Comparison of ENCODE assay signal across 1 cellular context in genomic region chr19:38975214-38975860, GRCh38.
TF ChIP-seq lines count a peak whose summit lies in the region.

Gene FBXO17 (minus strand): TSS chr19:38975742. CDS start chr19:38950319, 25,423 bp downstream.

TF ChIP-seq in HepG2, 621 proteins besides CTCF, POLR2A, EP300 and RAD21 (continued from another document and continues in another):
- TF ChIP-seq REST (IDR thresholded peaks at IDR 0.05; ENCODE audit: borderline replicate concordance in 1 of 2, low read depth in 1 of 2, low read length in 2 of 2): no peak
- TF ChIP-seq ATF5 (CRISPR knock-in tag; IDR thresholded peaks at IDR 0.05; ENCODE audit: low read depth): no peak
- TF ChIP-seq HMG20A (CRISPR knock-in tag; IDR thresholded peaks at IDR 0.05; ENCODE audit: borderline replicate concordance): no peak
- no peak for TF ChIP-seq GZF1 (CRISPR knock-in tag; IDR thresholded peaks at IDR 0.05)
- no peak for TF ChIP-seq PAWR (CRISPR knock-in tag; IDR thresholded peaks at IDR 0.05; ENCODE audit: borderline replicate concordance)
- TF ChIP-seq ZKSCAN1 (IDR thresholded peaks at IDR 0.05; ENCODE audit: low read length): no peak
- no peak for TF ChIP-seq PAF1 (CRISPR knock-in tag; IDR thresholded peaks at IDR 0.05)
- TF ChIP-seq PRMT3 (CRISPR knock-in tag; IDR thresholded peaks at IDR 0.05; ENCODE audit: borderline replicate concordance, low read depth): no peak
- TF ChIP-seq RBM39 (IDR thresholded peaks at IDR 0.05; ENCODE audit: low read depth, low read length, poor library complexity, severe bottlenecking): peak; percentile 70
- no peak for TF ChIP-seq U2AF1 (optimal IDR thresholded peaks at IDR 0.05; ENCODE audit: low read depth, low read length)
- TF ChIP-seq HBP1 (CRISPR knock-in tag; IDR thresholded peaks at IDR 0.05; ENCODE audit: low read depth): no peak
- 0 out of 2 replicates have a peak, but pooled peaks have one; percentile 58 for TF ChIP-seq ZNF280B (CRISPR knock-in tag; IDR thresholded peaks at IDR 0.05; ENCODE audit: borderline replicate concordance)
- no peak for TF ChIP-seq SCMH1 (CRISPR knock-in tag; IDR thresholded peaks at IDR 0.05; ENCODE audit: borderline replicate concordance)
- no peak; the same call in 1 of the 2 replicates for TF ChIP-seq NFYB (CRISPR knock-in tag; IDR thresholded peaks at IDR 0.05)
- TF ChIP-seq THAP8 (CRISPR knock-in tag; IDR thresholded peaks at IDR 0.05; ENCODE audit: borderline replicate concordance): no peak
- TF ChIP-seq ZNF512 (CRISPR knock-in tag; IDR thresholded peaks at IDR 0.05): no peak
- TF ChIP-seq SP2 (CRISPR knock-in tag; IDR thresholded peaks at IDR 0.05): no peak
- TF ChIP-seq ZNF136 (CRISPR knock-in tag; IDR thresholded peaks at IDR 0.05; ENCODE audit: low read depth): no peak
- TF ChIP-seq ZNF546 (CRISPR knock-in tag; conservative IDR thresholded peaks at IDR 0.05): 0 out of 2 replicates have a peak, but pooled peaks have one; percentile 42
- TF ChIP-seq ZFY (CRISPR knock-in tag; IDR thresholded peaks at IDR 0.05): peak; percentile 80
- TF ChIP-seq ZBTB39 (CRISPR knock-in tag; IDR thresholded peaks at IDR 0.05): no peak
- TF ChIP-seq PCBP1 (IDR thresholded peaks at IDR 0.05; ENCODE audit: borderline replicate concordance, low read depth, low read length): no peak
- no peak; the same call in 1 of the 2 replicates for TF ChIP-seq ZNF574 (CRISPR knock-in tag; IDR thresholded peaks at IDR 0.05)
- no peak for TF ChIP-seq ZZZ3 (CRISPR knock-in tag; IDR thresholded peaks at IDR 0.05; ENCODE audit: borderline replicate concordance)
- TF ChIP-seq ZNF644 (CRISPR knock-in tag; IDR thresholded peaks at IDR 0.05; ENCODE audit: low read depth): no peak
- TF ChIP-seq ZNF547 (CRISPR knock-in tag; IDR thresholded peaks at IDR 0.05): peak; percentile 40; the same call in 1 of the 2 replicates
- 0 out of 2 replicates have a peak, but pooled peaks have one; percentile 27 for TF ChIP-seq E2F5 (CRISPR knock-in tag; conservative IDR thresholded peaks at IDR 0.05)
- TF ChIP-seq ZNF615 (CRISPR knock-in tag; IDR thresholded peaks at IDR 0.05; ENCODE audit: borderline replicate concordance): no peak
- TF ChIP-seq ZNF782 (CRISPR knock-in tag; IDR thresholded peaks at IDR 0.05; ENCODE audit: borderline replicate concordance): no peak
- TF ChIP-seq GRHL1 (CRISPR knock-in tag; conservative IDR thresholded peaks at IDR 0.05): no peak
- TF ChIP-seq ZNF496 (CRISPR knock-in tag; IDR thresholded peaks at IDR 0.05; ENCODE audit: insufficient replicate concordance): no peak
- no peak for TF ChIP-seq HNRNPH1 (optimal IDR thresholded peaks at IDR 0.05; ENCODE audit: low read depth, low read length)
- no peak for TF ChIP-seq ZNF362 (CRISPR knock-in tag; IDR thresholded peaks at IDR 0.05; ENCODE audit: borderline replicate concordance)
- no peak for TF ChIP-seq ZMYM4 (CRISPR knock-in tag; IDR thresholded peaks at IDR 0.05)
- TF ChIP-seq RNF2 (conservative IDR thresholded peaks at IDR 0.05; ENCODE audit: low read depth): no peak
- TF ChIP-seq RFXANK (CRISPR knock-in tag; IDR thresholded peaks at IDR 0.05): no peak
- no peak for TF ChIP-seq ZSCAN31 (CRISPR knock-in tag; IDR thresholded peaks at IDR 0.05; ENCODE audit: low read depth)
- TF ChIP-seq PBX2 (CRISPR knock-in tag; IDR thresholded peaks at IDR 0.05): no peak
- no peak for TF ChIP-seq BRD4 (CRISPR knock-in tag; IDR thresholded peaks at IDR 0.05)
- no peak for TF ChIP-seq GTF2F1 (IDR thresholded peaks at IDR 0.05; ENCODE audit: low read length)
- no peak for TF ChIP-seq U2AF2 (IDR thresholded peaks at IDR 0.05; ENCODE audit: low read depth, low read length)
